In the genomic region with DNA sequence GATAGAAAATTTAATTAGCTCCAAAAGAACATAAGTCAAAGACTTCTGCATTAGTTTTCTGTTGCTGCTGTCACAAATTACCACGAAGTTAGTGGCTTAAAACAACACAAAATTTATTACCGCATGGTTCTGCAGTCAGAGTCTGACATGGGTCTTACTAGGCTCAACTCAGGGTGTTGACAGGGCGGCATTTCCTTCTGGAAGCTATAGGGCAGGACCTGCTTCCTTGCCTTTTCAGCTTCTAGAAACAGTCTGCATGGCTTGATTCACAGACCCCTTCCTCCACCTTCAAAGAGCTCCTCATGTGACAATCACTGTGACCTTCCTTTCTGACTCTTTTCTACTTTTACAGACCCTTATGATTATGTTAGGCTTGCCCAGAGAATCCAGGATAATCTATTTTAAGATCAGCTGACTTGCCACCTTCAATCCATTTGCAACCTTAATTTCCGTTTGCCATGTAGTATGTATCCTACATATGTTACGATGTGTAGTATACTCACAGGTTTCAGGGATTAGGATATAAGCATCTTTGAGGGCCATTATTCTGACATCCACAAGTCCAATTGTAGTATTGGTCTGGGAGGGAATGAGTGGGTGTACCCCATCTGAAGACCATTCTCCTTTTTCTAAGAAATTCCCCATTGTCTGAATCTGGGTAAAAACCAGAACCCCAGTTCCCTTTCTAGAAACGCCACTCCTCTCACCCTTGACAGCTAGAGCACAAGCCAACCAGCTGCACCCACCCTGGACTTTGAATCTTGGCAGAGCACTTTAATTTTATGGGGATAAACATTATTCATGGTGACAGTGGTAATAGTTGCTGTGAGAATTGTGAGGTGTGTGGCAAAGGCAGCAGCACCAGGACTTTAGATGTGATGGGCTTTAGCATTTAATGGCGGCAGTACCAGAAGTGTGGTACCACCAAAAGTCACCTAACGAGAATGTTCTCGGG, we compare ENCODE assay signal across 26 cellular contexts.
"Had no signal": no experiment of that assay in that cellular context is flagged by ENCODE, and none has a peak within 500 bp of the region (broad histone marks: within the 10 kb centered on the region; RNA-seq: fewer than 3 reads in every experiment).

No MANE protein-coding gene starts in this region.

- H3K36me3 ChIP-seq: gastroesophageal sphincter, left ventricle myocardium inferior, spleen, tibial nerve, uterus, WERI-Rb-1 had no signal

- H2AFZ ChIP-seq: hepatocyte had no signal

- H3K4me3 ChIP-seq: coronary artery, dorsolateral prefrontal cortex, gastroesophageal sphincter, hepatocyte, left ventricle myocardium inferior, spleen, tibial nerve, uterus had no signal

- H3K36me3 Mint-ChIP-seq: activated naive CD8-positive, alpha-beta T cell; naive B cell had no signal

- H3K27me3 ChIP-seq: dorsolateral prefrontal cortex, gastroesophageal sphincter, hepatocyte, spleen, tibial nerve, uterus had no signal

- H3K9me3 ChIP-seq: gastroesophageal sphincter, tibial nerve, uterus had no signal

- H3K4me3 Mint-ChIP-seq: activated naive CD8-positive, alpha-beta T cell; naive B cell; T-helper 17 cell had no signal

- DNase-seq: activated CD4-positive, alpha-beta T cell treated with anti-CD3 and anti-CD28 coated beads for 48 hours; activated CD4-positive, alpha-beta T cell treated with anti-CD3 and anti-CD28 coated beads, Interleukin-2, amount 50 U/mL, for 48 hours; activated CD8-positive, alpha-beta memory T cell treated with anti-CD3 and anti-CD28 coated beads for 24 hours; activated effector memory CD4-positive, alpha-beta T cell treated with Interleukin-2 at 50 U/mL for 16 hours; activated naive CD4-positive, alpha-beta T cell treated with Interleukin-2 at 50 U/mL for 16 hours; anterior cingulate cortex; dorsolateral prefrontal cortex; effector memory CD4-positive, alpha-beta T cell; erythroblast; kidney; left ventricle myocardium inferior; naive B cell; posterior cingulate gyrus; right cardiac atrium; spleen; stimulated activated naive CD4-positive, alpha-beta T cell treated with Interleukin-2 at 50 U/mL for 16 hours; T-helper 17 cell; T1000; uterus; WERI-Rb-1 had no signal

- H3K27ac ChIP-seq: coronary artery, dorsolateral prefrontal cortex, gastroesophageal sphincter, hepatocyte, left ventricle myocardium inferior, spleen, tibial nerve, uterus, WERI-Rb-1 had no signal

- ATAC-seq: activated CD4-positive, CD25-positive, alpha-beta regulatory T cell treated with anti-CD3 and anti-CD28 coated beads, Interleukin-2, amount 50 U/mL, for 24 hours; gastroesophageal sphincter; right cardiac atrium; T-helper 17 cell had no signal

- H3K4me2 ChIP-seq: hepatocyte had no signal

- H3K79me2 ChIP-seq: hepatocyte had no signal

- H3K4me1 ChIP-seq: gastroesophageal sphincter, left ventricle myocardium inferior, spleen, tibial nerve, uterus had no signal

- H3K27ac Mint-ChIP-seq: activated naive CD8-positive, alpha-beta T cell; naive B cell; T-helper 17 cell had no signal

- H3K4me1 Mint-ChIP-seq: naive B cell, T-helper 17 cell had no signal
